1 cellular context compared by ENCODE assay signal in the genomic region with DNA sequence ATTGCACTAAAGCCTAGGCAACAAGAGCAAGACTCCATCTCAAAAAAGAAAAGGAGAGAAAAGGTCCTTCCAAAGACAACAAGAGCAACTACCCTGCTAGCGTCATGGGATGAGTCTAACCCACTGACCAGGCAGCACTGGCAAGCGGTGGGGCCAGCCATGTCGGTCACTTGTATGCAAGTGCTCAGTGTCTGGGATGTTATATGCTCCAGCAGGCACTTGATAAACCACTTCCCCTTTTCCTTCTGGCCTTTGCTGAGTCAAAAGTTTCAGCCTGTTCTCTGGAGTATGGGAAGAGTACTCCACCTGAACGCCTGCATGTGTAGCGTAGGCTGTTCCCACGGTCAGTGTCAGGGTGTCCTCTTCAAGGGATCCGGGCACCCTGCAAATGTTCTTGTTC.
A peak's percentile ranks its signal among the peaks of the same experiment; 100 is the strongest.
TF ChIP-seq lines count a peak whose summit lies in the region.

No MANE protein-coding gene starts in this region.

TF ChIP-seq in GM12878, 131 proteins besides CTCF, POLR2A, EP300 and RAD21:
- TF ChIP-seq BCL11A (IDR thresholded peaks at IDR 0.05; ENCODE audit: low read depth, low read length): no peak
- peak; percentile 59 for TF ChIP-seq EED (IDR thresholded peaks at IDR 0.05; ENCODE audit: low read depth)
- peak; percentile 67 for TF ChIP-seq IKZF1 (conservative IDR thresholded peaks at IDR 0.05)
- TF ChIP-seq, protein P1, sequence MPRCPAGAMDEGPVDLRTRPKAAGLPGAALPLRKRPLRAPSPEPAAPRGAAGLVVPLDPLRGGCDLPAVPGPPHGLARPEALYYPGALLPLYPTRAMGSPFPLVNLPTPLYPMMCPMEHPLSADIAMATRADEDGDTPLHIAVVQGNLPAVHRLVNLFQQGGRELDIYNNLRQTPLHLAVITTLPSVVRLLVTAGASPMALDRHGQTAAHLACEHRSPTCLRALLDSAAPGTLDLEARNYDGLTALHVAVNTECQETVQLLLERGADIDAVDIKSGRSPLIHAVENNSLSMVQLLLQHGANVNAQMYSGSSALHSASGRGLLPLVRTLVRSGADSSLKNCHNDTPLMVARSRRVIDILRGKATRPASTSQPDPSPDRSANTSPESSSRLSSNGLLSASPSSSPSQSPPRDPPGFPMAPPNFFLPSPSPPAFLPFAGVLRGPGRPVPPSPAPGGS (IDR thresholded peaks at IDR 0.05; ENCODE audit: borderline replicate concordance, insufficient read depth, low read depth, low read length, poor library complexity, severe bottlenecking): peak; percentile 28
- 0 out of 2 replicates have a peak, but pooled peaks have one; percentile 55 for TF ChIP-seq PAX5 (IDR thresholded peaks at IDR 0.05; ENCODE audit: borderline replicate concordance, low read depth, low read length)
- TF ChIP-seq, protein P2, sequence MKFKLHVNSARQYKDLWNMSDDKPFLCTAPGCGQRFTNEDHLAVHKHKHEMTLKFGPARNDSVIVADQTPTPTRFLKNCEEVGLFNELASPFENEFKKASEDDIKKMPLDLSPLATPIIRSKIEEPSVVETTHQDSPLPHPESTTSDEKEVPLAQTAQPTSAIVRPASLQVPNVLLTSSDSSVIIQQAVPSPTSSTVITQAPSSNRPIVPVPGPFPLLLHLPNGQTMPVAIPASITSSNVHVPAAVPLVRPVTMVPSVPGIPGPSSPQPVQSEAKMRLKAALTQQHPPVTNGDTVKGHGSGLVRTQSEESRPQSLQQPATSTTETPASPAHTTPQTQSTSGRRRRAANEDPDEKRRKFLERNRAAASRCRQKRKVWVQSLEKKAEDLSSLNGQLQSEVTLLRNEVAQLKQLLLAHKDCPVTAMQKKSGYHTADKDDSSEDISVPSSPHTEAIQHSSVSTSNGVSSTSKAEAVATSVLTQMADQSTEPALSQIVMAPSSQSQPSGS (IDR thresholded peaks at IDR 0.05; ENCODE audit: low read length): peak; percentile 29; the same call in 1 of the 2 replicates
- TF ChIP-seq SPI1 (IDR thresholded peaks at IDR 0.05; ENCODE audit: borderline replicate concordance, insufficient read depth, low read depth, low read length): peak; percentile 97
- peak; percentile 58 for TF ChIP-seq RUNX3 (IDR thresholded peaks at IDR 0.05; ENCODE audit: low read length)
- 0 out of 2 replicates have a peak, but pooled peaks have one; percentile 18 for TF ChIP-seq DPF2 (IDR thresholded peaks at IDR 0.05)
- TF ChIP-seq IKZF2 (IDR thresholded peaks at IDR 0.05): peak; percentile 57 to 65; a peak in 3 of 4 replicates
- no peak for TF ChIP-seq CHD1 (IDR thresholded peaks at IDR 0.05; ENCODE audit: low read depth, low read length)
- TF ChIP-seq MEF2B (IDR thresholded peaks at IDR 0.05; ENCODE audit: partially characterized antibody, poor library complexity, severe bottlenecking): peak; percentile 12
- 0 out of 2 replicates have a peak, but pooled peaks have one; percentile 26 for TF ChIP-seq TCF12 (IDR thresholded peaks at IDR 0.05; ENCODE audit: low read depth, low read length)
- TF ChIP-seq CREB1 (IDR thresholded peaks at IDR 0.05; ENCODE audit: low read depth): no peak
